In genomic region chr10:35415505-35415904, GRCh38 we compare ENCODE assay signal across 16 cellular contexts.
A peak's percentile ranks its signal among the peaks of the same experiment; 100 is the strongest.
DNase-seq lines count a peak whose midpoint lies in the region; ATAC-seq and TF ChIP-seq lines count a peak whose summit lies in the region.
"Had no signal": no experiment of that assay in that cellular context is flagged by ENCODE, and none has a peak within 500 bp of the region (broad histone marks: within the 10 kb centered on the region; RNA-seq: fewer than 3 reads in every experiment).

No MANE protein-coding gene starts in this region.

- H3K27me3 ChIP-seq in IMR-90 (ENCODE audit: control insufficient read depth, insufficient read depth, low read length): no peaks in the 10 kb centered on the region
- H3K27me3 ChIP-seq in aorta (ENCODE audit: control insufficient read depth in 1 of 2, insufficient read depth in 2 of 2, low read length in 1 of 2): no peaks in the 10 kb centered on the region
- H3K27me3 ChIP-seq: cardiac muscle cell had no signal

- no peak overlapping the region for H4K8ac ChIP-seq in IMR-90 (ENCODE audit: low read depth in 2 of 2, low read length in 2 of 2)

- H3K27ac Mint-ChIP-seq in endothelial cell (ENCODE audit: unreplicated experiment): peak overlapping the region; percentile 83
- peak overlapping the region; percentile 26 for H3K27ac Mint-ChIP-seq in progenitor cell of endocrine pancreas
- H3K27ac Mint-ChIP-seq: mesothelial cell of epicardium had no signal

- no peak overlapping the region for H3K4me3 ChIP-seq in IMR-90 (ENCODE audit: insufficient read depth, low read depth, low read length)
- H3K4me3 ChIP-seq in aorta (ENCODE audit: low read length in 2 of 2): no peak overlapping the region
- H3K4me3 ChIP-seq: cardiac muscle cell had no signal

- H3K9ac ChIP-seq in IMR-90 (ENCODE audit: low read depth, low read length): no peak overlapping the region

- intact Hi-C loops in IMR-90 (cut with micrococcal nuclease) (no loop called here), aorta (cut with DNase I) (no loop called here)

- no peak overlapping the region for H3K14ac ChIP-seq in IMR-90 (replicated peaks; ENCODE audit: low read depth, low read length)

- peaks cover 62% of the 10 kb centered on the region for H4K20me1 ChIP-seq in IMR-90 (ENCODE audit: insufficient read depth, low read length)

- H2BK15ac ChIP-seq in IMR-90 (ENCODE audit: low read depth, low read length): no peak overlapping the region

- no peak overlapping the region for H4K5ac ChIP-seq in IMR-90 (ENCODE audit: low read depth, low read length)

- ATAC-seq in IMR-90 (ENCODE audit: low read depth): no peak
- no peak for ATAC-seq in aorta (ENCODE audit: low FRiP score)
- ATAC-seq: esophagus mucosa had no signal

- no peak overlapping the region for H3K4me2 ChIP-seq in IMR-90 (ENCODE audit: low read depth, low read length)

- no peak overlapping the region for H2BK20ac ChIP-seq in IMR-90 (ENCODE audit: low read depth, low read length)

- peak overlapping the region; percentile 10 for H2AK9ac ChIP-seq in IMR-90 (replicated peaks; ENCODE audit: low read depth, low read length, poor library complexity)

- H2BK120ac ChIP-seq in IMR-90 (ENCODE audit: low read depth, low read length): no peak overlapping the region

- TF ChIP-seq CTCF in IMR-90 (conservative IDR thresholded peaks at IDR 0.05; ENCODE audit: low read depth, low read length) (no peak), endothelial cell (IDR thresholded peaks at IDR 0.05; ENCODE audit: unreplicated experiment) (no peak), progenitor cell of endocrine pancreas (IDR thresholded peaks at IDR 0.05; ENCODE audit: unreplicated experiment) (no peak), GM20000 (IDR thresholded peaks at IDR 0.05; ENCODE audit: extremely low read depth, missing control alignments) (no peak)

- H3K4me3 Mint-ChIP-seq in endothelial cell (ENCODE audit: unreplicated experiment): peak overlapping the region; percentile 27
- no peak overlapping the region for H3K4me3 Mint-ChIP-seq in progenitor cell of endocrine pancreas (ENCODE audit: low read depth)
- H3K4me3 Mint-ChIP-seq: mesothelial cell of epicardium had no signal

- peak overlapping the region; percentile 16; the same call in 1 of the 2 replicates for H2AK5ac ChIP-seq in IMR-90 (ENCODE audit: low read depth, low read length)

- 0 out of 2 replicates have a peak overlapping the region, but pooled peaks have one; percentile 28 for H4K91ac ChIP-seq in IMR-90 (ENCODE audit: insufficient read depth, low read depth, low read length)

- H3K79me1 ChIP-seq in IMR-90 (ENCODE audit: low read depth in 1 of 2, low read length in 2 of 2): peaks cover 47 to 87% of the 10 kb centered on the region in 2 experiments

- H3K9me1 ChIP-seq in IMR-90 (ENCODE audit: insufficient read depth, low read length): peaks cover 46% of the 10 kb centered on the region

- H3K18ac ChIP-seq in IMR-90 (ENCODE audit: low read depth, low read length): no peak overlapping the region

- 0 out of 2 replicates have a peak overlapping the region, but pooled peaks have one; percentile 50 for H3K23ac ChIP-seq in IMR-90 (ENCODE audit: low read depth, low read length)

- peak; percentile 24 for DNase-seq in NCI-H2171 treated with DMSO at 0.1 percent for 48 hours (lab: John Stamatoyannopoulos, UW)
- no peak for DNase-seq in NCI-H2171 (lab: John Stamatoyannopoulos, UW)
- peak; percentile 19 for DNase-seq in IMR-90
- DNase-seq in endothelial cell (ENCODE audit: low spot score): no peak
- DNase-seq in progenitor cell of endocrine pancreas (ENCODE audit: low spot score, unreplicated experiment): no peak
- DNase-seq in aorta: no peak
- no peak for DNase-seq in HCEC 1CT
- DNase-seq in GM20000 (ENCODE audit: low spot score): no peak
- DNase-seq: activated CD8-positive, alpha-beta memory T cell treated with anti-CD3 and anti-CD28 coated beads, Interleukin-2, amount 50 U/mL, for 48 hours; activated effector memory CD4-positive, alpha-beta T cell treated with anti-CD3 and anti-CD28 coated beads, Interleukin-2, amount 50 U/mL, for 16 hours; effector CD4-positive, alpha-beta T cell; NCI-H1436; stimulated activated CD4-positive, alpha-beta T cell treated with anti-CD3 and anti-CD28 coated beads, Interleukin-12 subunit alpha, Interleukin-12 subunit beta, amount 100 ng/mL, for 4 hours had no signal

- H3K36me3 Mint-ChIP-seq in endothelial cell (ENCODE audit: low read depth, unreplicated experiment) (peaks cover 14% of the 10 kb centered on the region), progenitor cell of endocrine pancreas (ENCODE audit: insufficient read depth) (no peaks in the 10 kb centered on the region)
- H3K36me3 Mint-ChIP-seq: mesothelial cell of epicardium had no signal

- H3K27ac ChIP-seq in IMR-90 (ENCODE audit: insufficient read depth, low read length) (no peak overlapping the region), aorta (ENCODE audit: low read depth in 1 of 2, low read length in 2 of 2) (no peak overlapping the region)
- H3K27ac ChIP-seq: cardiac muscle cell had no signal

- TF ChIP-seq POLR2A in IMR-90 (IDR thresholded peaks at IDR 0.05; ENCODE audit: low read depth, low read length): no peak

- H3K4me1 ChIP-seq in IMR-90 (ENCODE audit: control insufficient read depth, insufficient read depth, low read length) (peaks cover 34% of the 10 kb centered on the region), aorta (ENCODE audit: control insufficient read depth in 1 of 2, insufficient read depth in 2 of 2, low read length in 2 of 2) (no peaks in the 10 kb centered on the region)

- no peak overlapping the region for H2AFZ ChIP-seq in IMR-90 (replicated peaks; ENCODE audit: low read length, poor library complexity)

- CTCF ChIA-PET in IMR-90 (lab: Yijun Ruan, JAX): no interaction called here

- H3K56ac ChIP-seq in IMR-90 (ENCODE audit: extremely low read depth, insufficient read depth, low read length): no peak overlapping the region

- H3K4ac ChIP-seq in IMR-90 (ENCODE audit: low read depth, low read length): peak overlapping the region; percentile 27; the same call in 1 of the 2 replicates

- peaks cover 50% of the 10 kb centered on the region for H3K4me1 Mint-ChIP-seq in endothelial cell (ENCODE audit: unreplicated experiment)
- peaks cover 18% of the 10 kb centered on the region for H3K4me1 Mint-ChIP-seq in progenitor cell of endocrine pancreas (ENCODE audit: low read depth)

- no peaks in the 10 kb centered on the region for H3K9me3 Mint-ChIP-seq in endothelial cell (ENCODE audit: unreplicated experiment)
- H3K9me3 Mint-ChIP-seq in progenitor cell of endocrine pancreas (ENCODE audit: low read depth): no peaks in the 10 kb centered on the region
- H3K9me3 Mint-ChIP-seq: mesothelial cell of epicardium had no signal

- no peak for TF ChIP-seq RAD21 in IMR-90 (IDR thresholded peaks at IDR 0.05; ENCODE audit: low read length)

- dilution Hi-C loops in IMR-90 (cut with HindIII; ENCODE audit: low sequenced_read_pairs, unreplicated experiment): no loop called here

- no peak overlapping the region for H2BK5ac ChIP-seq in IMR-90 (ENCODE audit: low read depth, low read length, poor library complexity, severe bottlenecking)

- in situ Hi-C loops in IMR-90 (cut with MboI; ENCODE audit: low sequenced_read_pairs): no loop called here

- POLR2A ChIA-PET in IMR-90 (lab: Charles Lee; ENCODE audit: unreplicated experiment): no interaction called here

- H3K36me3 ChIP-seq in IMR-90 (ENCODE audit: control insufficient read depth, insufficient read depth, low read length): no peaks in the 10 kb centered on the region
- H3K36me3 ChIP-seq in aorta (ENCODE audit: control insufficient read depth in 1 of 2, insufficient read depth in 2 of 2, low read length in 1 of 2): no peaks in the 10 kb centered on the region
- H3K36me3 ChIP-seq: cardiac muscle cell had no signal

- WGBS in IMR-90 (ENCODE audit: extremely low coverage in 2 of 2, insufficient read length in 1 of 2), 2 experiments: 70% methylated on average over 2 of the region's 5 CpGs; no CpG with 5 or more reads in 1 of the 2 experiments
- 91 to 96% methylated on average over 5 of the region's 5 CpGs for WGBS in aorta, 2 donors

- H3K9me3 ChIP-seq in IMR-90 (ENCODE audit: control insufficient read depth, insufficient read depth, low read length) (no peaks in the 10 kb centered on the region), aorta (ENCODE audit: control insufficient read depth, low read length) (no peaks in the 10 kb centered on the region)

- BruUV-seq in IMR-90 (replicated peaks; lab: Mats Ljungman, UMichigan): no TSS peak

- peaks cover 19% of the 10 kb centered on the region for H3K27me3 Mint-ChIP-seq in endothelial cell (ENCODE audit: unreplicated experiment)
- H3K27me3 Mint-ChIP-seq in progenitor cell of endocrine pancreas: no peaks in the 10 kb centered on the region

TF ChIP-seq in IMR-90, 13 proteins besides CTCF, POLR2A, EP300 and RAD21:
- TF ChIP-seq MAFK (IDR thresholded peaks at IDR 0.05; ENCODE audit: low read depth, low read length) (no peak), SMC3 (IDR thresholded peaks at IDR 0.05; ENCODE audit: low read depth, low read length) (no peak), BHLHE40 (IDR thresholded peaks at IDR 0.05; ENCODE audit: low read depth, low read length) (no peak), RFX5 (IDR thresholded peaks at IDR 0.05; ENCODE audit: low read depth, low read length) (no peak), CEBPB (IDR thresholded peaks at IDR 0.05; ENCODE audit: low read depth, low read length) (no peak), NFE2L2 (IDR thresholded peaks at IDR 0.05; ENCODE audit: low read depth, low read length) (no peak)
- TF ChIP-seq, protein P1, sequence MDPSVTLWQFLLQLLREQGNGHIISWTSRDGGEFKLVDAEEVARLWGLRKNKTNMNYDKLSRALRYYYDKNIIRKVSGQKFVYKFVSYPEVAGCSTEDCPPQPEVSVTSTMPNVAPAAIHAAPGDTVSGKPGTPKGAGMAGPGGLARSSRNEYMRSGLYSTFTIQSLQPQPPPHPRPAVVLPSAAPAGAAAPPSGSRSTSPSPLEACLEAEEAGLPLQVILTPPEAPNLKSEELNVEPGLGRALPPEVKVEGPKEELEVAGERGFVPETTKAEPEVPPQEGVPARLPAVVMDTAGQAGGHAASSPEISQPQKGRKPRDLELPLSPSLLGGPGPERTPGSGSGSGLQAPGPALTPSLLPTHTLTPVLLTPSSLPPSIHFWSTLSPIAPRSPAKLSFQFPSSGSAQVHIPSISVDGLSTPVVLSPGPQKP (IDR thresholded peaks at IDR 0.05; ENCODE audit: borderline replicate concordance, low read depth, low read length): no peak

Comparison
In these comparisons a context has a peak if more than half of its experiments do, and no peak if none do; other contexts are left out.
1. DNase-seq: peak in NCI-H2171 treated with DMSO at 0.1 percent for 48 hours (single experiment) and IMR-90 (single experiment); none in NCI-H2171 (single experiment), endothelial cell (single experiment), progenitor cell of endocrine pancreas (single experiment), aorta (0 of 2), HCEC 1CT (single experiment) and GM20000 (single experiment).